ENCODE assay signal across 10 cellular contexts in genomic region chr17:46822388-46822921, GRCh38. TPM values are rescaled to one million over a fixed set of nuclear protein-coding genes. Genes with fewer than 3 reads are reported as not detected.
DNase-seq lines count a peak whose midpoint lies in the region; ATAC-seq and TF ChIP-seq lines count a peak whose summit lies in the region.
"Had no signal": no experiment of that assay in that cellular context is flagged by ENCODE, and none has a peak within 500 bp of the region (broad histone marks: within the 10 kb centered on the region; RNA-seq: fewer than 3 reads in every experiment).

No MANE protein-coding gene starts in this region.

- ATAC-seq in HG03175 (IDR thresholded peaks at IDR 0.05; ENCODE audit: unreplicated experiment): no peak
- ATAC-seq in GM21723 (IDR thresholded peaks at IDR 0.05; ENCODE audit: unreplicated experiment): no peak
- ATAC-seq: stimulated activated effector memory CD8-positive, alpha-beta T cell treated with anti-CD3 and anti-CD28 coated beads, Interleukin-12 subunit alpha, Interleukin-12 subunit beta, amount 100 ng/mL, for 72 hours had no signal

- H3K9me3 ChIP-seq in WERI-Rb-1 (ENCODE audit: severe bottlenecking): no peaks in the 10 kb centered on the region

- no peaks in the 10 kb centered on the region for H3K36me3 ChIP-seq in WERI-Rb-1

- no peak overlapping the region for H3K4me3 ChIP-seq in WERI-Rb-1 (ENCODE audit: low read depth, low read length)
- H3K4me3 ChIP-seq in fibroblast of villous mesenchyme (ENCODE audit: low read depth, low read length): no peak overlapping the region

- TF ChIP-seq CTCF in WERI-Rb-1 (IDR thresholded peaks at IDR 0.05; ENCODE audit: low read depth, low read length) (peak; percentile 48; the same call in 1 of the 2 replicates), fibroblast of villous mesenchyme (IDR thresholded peaks at IDR 0.05; ENCODE audit: insufficient read depth, low read depth, low read length) (peak; percentile 51)

- no peak overlapping the region for H3K27ac ChIP-seq in WERI-Rb-1

- DNase-seq in activated gamma-delta T cell treated with Interleukin-2 at 50 U/mL for 16 hours (peak; percentile 15), activated gamma-delta T cell (lab: John Stamatoyannopoulos, UW) (no peak), WERI-Rb-1 (no peak), fibroblast of villous mesenchyme (ENCODE audit: low read depth) (no peak)
- peak; percentile 6 for DNase-seq in stimulated activated naive CD4-positive, alpha-beta T cell treated with Interleukin-2 at 50 U/mL for 16 hours (lab: John Stamatoyannopoulos, UW)
- no peak for DNase-seq in central memory CD4-positive, alpha-beta T cell
- DNase-seq: EL had no signal

- H3K27me3 ChIP-seq in WERI-Rb-1 (ENCODE audit: insufficient read depth, low read depth, severe bottlenecking): no peaks in the 10 kb centered on the region

RNA-seq across cellular contexts. Expression of gene WNT3, which starts 4.0 kb away (rescaled TPM):
- total RNA-seq in fibroblast of villous mesenchyme: 0.97 and 2.2 TPM in 2 replicates

RNA-seq across cellular contexts. Expression of gene WNT9B, which starts 28.9 kb away (rescaled TPM):
- total RNA-seq in fibroblast of villous mesenchyme: under 0.01 TPM in 1 of 2 replicates, not detected in the other

Comparison
In these comparisons a context has a peak if more than half of its experiments do, and no peak if none do; other contexts are left out.
1. DNase-seq: peak in activated gamma-delta T cell treated with Interleukin-2 at 50 U/mL for 16 hours (single experiment) and stimulated activated naive CD4-positive, alpha-beta T cell treated with Interleukin-2 at 50 U/mL for 16 hours (single experiment); none in activated gamma-delta T cell (single experiment), WERI-Rb-1 (single experiment), fibroblast of villous mesenchyme (single experiment) and central memory CD4-positive, alpha-beta T cell (single experiment).